Comparison of ENCODE assay signal across 2 cellular contexts in genomic region chr2:120596990-120597594, GRCh38.
TF ChIP-seq lines count a peak whose summit lies in the region.

No MANE protein-coding gene starts in this region.

TF ChIP-seq in liver, 16 proteins besides CTCF, POLR2A, EP300 and RAD21 (continued from another document):
- TF ChIP-seq MAX (IDR thresholded peaks at IDR 0.05): no peak

TF ChIP-seq in WTC11, 78 proteins besides CTCF, POLR2A, EP300 and RAD21 (continued from another document):
- TF ChIP-seq ZNF425 (CRISPR knock-in tag; conservative IDR thresholded peaks at IDR 0.05) (no peak), CREM (CRISPR knock-in tag; IDR thresholded peaks at IDR 0.05) (no peak), NFATC4 (CRISPR knock-in tag; IDR thresholded peaks at IDR 0.05) (no peak), SP1 (CRISPR knock-in tag; conservative IDR thresholded peaks at IDR 0.05) (no peak), TP53 (CRISPR knock-in tag; IDR thresholded peaks at IDR 0.05) (no peak)
